ENCODE assay signal across 8 cellular contexts in the genomic region with DNA sequence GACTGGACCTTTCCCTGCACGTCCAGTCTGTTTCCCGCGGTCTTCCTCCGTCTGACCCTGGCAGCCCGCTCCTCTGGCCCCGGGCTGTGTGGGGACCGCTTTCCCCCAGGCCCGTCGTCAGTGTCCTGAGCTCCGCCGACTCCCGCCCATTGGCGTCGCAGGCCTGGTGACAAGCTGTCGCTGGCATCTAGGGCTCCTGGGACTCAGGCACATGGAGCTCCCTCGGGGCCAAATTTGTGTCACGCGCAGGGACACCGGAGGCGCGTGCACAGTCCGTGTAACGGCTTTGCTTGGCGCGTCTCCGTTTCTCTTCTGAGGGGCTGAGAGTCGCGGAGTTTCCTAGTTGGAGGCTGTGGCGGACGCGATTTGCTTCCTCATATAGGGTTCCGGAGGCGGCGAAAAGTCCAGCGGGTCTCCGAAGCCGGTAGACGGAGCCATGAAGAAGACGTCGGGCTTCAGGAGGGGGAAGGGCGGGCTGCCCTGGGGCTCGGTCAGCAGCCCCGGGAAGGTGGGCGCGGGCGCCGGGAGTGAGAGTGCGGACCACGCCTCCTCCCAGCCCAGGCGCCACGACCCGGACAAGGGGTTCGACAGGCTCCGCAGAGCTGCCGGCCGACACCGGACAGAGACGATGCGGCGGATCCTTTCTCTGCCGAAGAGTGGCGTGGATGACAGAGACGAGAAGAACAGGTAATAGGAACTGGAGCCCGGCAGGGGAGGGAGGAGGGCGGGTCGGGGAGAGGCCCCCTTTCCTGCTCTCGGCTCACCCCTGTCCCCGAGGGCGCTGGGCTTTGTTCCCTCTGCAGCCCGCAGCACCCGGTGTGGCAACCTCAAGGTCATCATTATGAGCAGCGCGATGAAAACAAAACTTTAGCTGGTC. TPM values are rescaled to one million over a fixed set of nuclear protein-coding genes. Genes with fewer than 3 reads are reported as not detected.
A peak's percentile ranks its signal among the peaks of the same experiment; 100 is the strongest.
DNase-seq lines count a peak whose midpoint lies in the region; ATAC-seq and TF ChIP-seq lines count a peak whose summit lies in the region.
"Not testable (repeated sequence)": the region's sequence is repeated elsewhere in the genome, so short reads cannot be mapped to it uniquely, and the experiment has no call there.

No MANE protein-coding gene starts in this region.

- not testable (repeated sequence) for H3K4me1 ChIP-seq in lung (ENCODE audit: control insufficient read depth in 2 of 2, insufficient read depth in 2 of 2, low read length in 2 of 2); sigmoid colon

- H3K27ac Mint-ChIP-seq in T-helper 1 cell treated with Interleukin-12 subunit alpha and Interleukin-12 subunit beta and Interleukin-4 antibody, amounts not matched to agents 30 μg/mL and 1 μg/mL, for 36 hours, result not testable (repeated sequence)

- not testable (repeated sequence) for TF ChIP-seq CTCF in AG10803 (conservative IDR thresholded peaks at IDR 0.05; ENCODE audit: low read length); LNCaP clone FGC (IDR thresholded peaks at IDR 0.05; ENCODE audit: control insufficient read depth, extremely low read depth, insufficient read depth); foreskin fibroblast (IDR thresholded peaks at IDR 0.05; ENCODE audit: low read depth, low read length); lung (IDR thresholded peaks at IDR 0.05; ENCODE audit: control extremely low read depth, extremely low read depth); sigmoid colon (IDR thresholded peaks at IDR 0.05)

- not testable (repeated sequence) for H3K4me1 Mint-ChIP-seq in T-helper 1 cell treated with Interleukin-12 subunit alpha and Interleukin-12 subunit beta and Interleukin-4 antibody, amounts not matched to agents 30 μg/mL and 1 μg/mL, for 36 hours (ENCODE audit: low read depth)

- peaks cover 64% of the 10 kb centered on the region for H3K27me3 Mint-ChIP-seq in T-helper 1 cell treated with Interleukin-12 subunit alpha and Interleukin-12 subunit beta and Interleukin-4 antibody, amounts not matched to agents 30 μg/mL and 1 μg/mL, for 36 hours (ENCODE audit: low read depth)

- not testable (repeated sequence) for DNase-seq in AG10803 (ENCODE audit: low read depth); LNCaP clone FGC (ENCODE audit: low read depth); lung (ENCODE audit: low spot score); sigmoid colon
- DNase-seq in astrocyte of the hippocampus (ENCODE audit: low read depth, low spot score) (peak; percentile 26), foreskin fibroblast (peak in 1 of 2 donors; percentile 35)

- peak; percentile 67 for ATAC-seq in GM19023 (IDR thresholded peaks at IDR 0.05; ENCODE audit: unreplicated experiment)
- ATAC-seq in lung (ENCODE audit: insufficient read depth, low FRiP score), result peak; percentile 28

- not testable (repeated sequence) for H3K9me3 ChIP-seq in lung (ENCODE audit: control insufficient read depth in 2 of 2, insufficient read depth in 1 of 2, low read length in 1 of 2); sigmoid colon

- not testable (repeated sequence) for TF ChIP-seq POLR2A in sigmoid colon (IDR thresholded peaks at IDR 0.05)

- H3K4me3 ChIP-seq in AG10803 (ENCODE audit: low read length) (peak overlapping the region; percentile 39), LNCaP clone FGC (ENCODE audit: low read depth, low read length) (peak overlapping the region; percentile 28; the same call in 1 of the 2 replicates), foreskin fibroblast (ENCODE audit: low read depth in 1 of 2, low read length in 2 of 2) (peak overlapping the region; percentile 35 to 49), lung (peak overlapping the region; percentile 28), sigmoid colon (peak overlapping the region in 3 of 4 donors; percentile 36 to 46 (median 44))

- not testable (repeated sequence) for H3K27ac ChIP-seq in lung (ENCODE audit: low read depth in 1 of 2, low read length in 1 of 2); sigmoid colon

- intact Hi-C loops in sigmoid colon (cut with DNase I), result not testable (repeated sequence)

- not testable (repeated sequence) for H3K9me3 Mint-ChIP-seq in T-helper 1 cell treated with Interleukin-12 subunit alpha and Interleukin-12 subunit beta and Interleukin-4 antibody, amounts not matched to agents 30 μg/mL and 1 μg/mL, for 36 hours

- not testable (repeated sequence) for TF ChIP-seq EP300 in sigmoid colon (IDR thresholded peaks at IDR 0.05)

- H3K27me3 ChIP-seq in lung (ENCODE audit: control insufficient read depth, insufficient read depth), result not testable (repeated sequence)
- peaks cover 4 to 39% (median 14%) of the 10 kb centered on the region in 3 donors for H3K27me3 ChIP-seq in sigmoid colon

- not testable (repeated sequence) for H3K36me3 Mint-ChIP-seq in T-helper 1 cell treated with Interleukin-12 subunit alpha and Interleukin-12 subunit beta and Interleukin-4 antibody, amounts not matched to agents 30 μg/mL and 1 μg/mL, for 36 hours (ENCODE audit: low read depth)

- peak overlapping the region; percentile 76 for H3K4me3 Mint-ChIP-seq in T-helper 1 cell treated with Interleukin-12 subunit alpha and Interleukin-12 subunit beta and Interleukin-4 antibody, amounts not matched to agents 30 μg/mL and 1 μg/mL, for 36 hours

- WGBS in lung, 2 donors, result 3 to 4% methylated on average over 54 to 72 of the region's 73 CpGs
- WGBS in sigmoid colon, 2 donors, result 4 to 8% methylated on average over 73 of the region's 73 CpGs

- H3K36me3 ChIP-seq in lung (ENCODE audit: control insufficient read depth in 2 of 2, insufficient read depth in 2 of 2, low read length in 2 of 2); sigmoid colon: not testable (repeated sequence)

RNA-seq across cellular contexts. Expression of a gene that starts 29.1 kb away (rescaled TPM):
- total RNA-seq in lung, result 10 to 100 TPM; 60.7 to 61.1 TPM
- polyA plus RNA-seq in lung, result 10 to 100 TPM; 18.4 to 31.7 TPM
- 10 to 100 TPM; 33.3 to 54.3 (median 39.8) TPM for total RNA-seq in sigmoid colon
- polyA plus RNA-seq in sigmoid colon, result 10 to 100 TPM; 29.4 to 47.4 (median 44.0) TPM
